In the genomic region with DNA sequence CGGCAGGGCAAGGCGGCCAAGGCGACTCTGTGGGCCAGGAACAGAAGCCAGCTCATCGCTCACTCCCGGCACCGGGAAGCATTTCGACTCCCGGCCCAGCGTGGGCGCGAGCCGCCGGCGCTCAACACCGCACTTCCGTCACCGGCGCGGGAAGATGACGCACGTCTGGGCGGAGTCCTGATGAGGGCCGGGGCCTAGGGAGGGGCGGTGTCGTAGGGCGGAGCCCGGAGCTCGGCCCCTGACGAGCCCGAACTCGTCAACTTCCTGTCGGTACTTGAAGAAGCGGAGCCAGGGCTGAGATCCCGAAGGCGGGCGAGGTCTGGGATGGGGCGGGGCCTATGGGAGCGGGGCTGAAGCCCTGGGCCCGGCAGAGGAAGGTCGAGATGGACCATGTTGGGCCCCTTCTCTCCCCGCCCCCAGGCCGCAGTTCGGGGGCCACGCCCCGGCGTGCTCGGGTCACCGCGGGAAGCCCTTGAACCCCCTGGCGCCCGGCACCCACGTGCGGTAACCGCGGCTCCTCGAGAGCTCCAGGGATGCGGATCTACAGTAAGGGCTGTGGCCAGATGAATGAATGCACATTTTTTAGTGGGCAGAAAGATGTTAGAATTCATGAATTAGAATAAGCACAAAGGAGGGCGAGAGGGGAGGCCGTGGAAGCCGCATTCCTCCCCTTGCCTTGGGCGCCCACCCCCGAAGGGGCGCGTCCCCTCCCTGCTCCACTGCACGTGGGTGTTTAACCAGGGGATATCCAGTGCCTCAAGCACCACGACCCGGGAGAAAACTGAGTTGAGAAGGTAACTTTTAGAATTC, we compare ENCODE assay signal across 1 cellular context.
TF ChIP-seq lines count a peak whose summit lies in the region.

A gene with protein sequence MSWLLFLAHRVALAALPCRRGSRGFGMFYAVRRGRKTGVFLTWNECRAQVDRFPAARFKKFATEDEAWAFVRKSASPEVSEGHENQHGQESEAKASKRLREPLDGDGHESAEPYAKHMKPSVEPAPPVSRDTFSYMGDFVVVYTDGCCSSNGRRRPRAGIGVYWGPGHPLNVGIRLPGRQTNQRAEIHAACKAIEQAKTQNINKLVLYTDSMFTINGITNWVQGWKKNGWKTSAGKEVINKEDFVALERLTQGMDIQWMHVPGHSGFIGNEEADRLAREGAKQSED (minus strand): TSS at position 129 of the 810 bp plus-strand sequence. CDS start 73 bp downstream, at position 56.

TF ChIP-seq in K562, 482 proteins besides CTCF, POLR2A, EP300 and RAD21 (continued from another document and continues in another):
- TF ChIP-seq, protein P1, sequence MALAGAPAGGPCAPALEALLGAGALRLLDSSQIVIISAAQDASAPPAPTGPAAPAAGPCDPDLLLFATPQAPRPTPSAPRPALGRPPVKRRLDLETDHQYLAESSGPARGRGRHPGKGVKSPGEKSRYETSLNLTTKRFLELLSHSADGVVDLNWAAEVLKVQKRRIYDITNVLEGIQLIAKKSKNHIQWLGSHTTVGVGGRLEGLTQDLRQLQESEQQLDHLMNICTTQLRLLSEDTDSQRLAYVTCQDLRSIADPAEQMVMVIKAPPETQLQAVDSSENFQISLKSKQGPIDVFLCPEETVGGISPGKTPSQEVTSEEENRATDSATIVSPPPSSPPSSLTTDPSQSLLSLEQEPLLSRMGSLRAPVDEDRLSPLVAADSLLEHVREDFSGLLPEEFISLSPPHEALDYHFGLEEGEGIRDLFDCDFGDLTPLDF (CRISPR knock-in tag; IDR thresholded peaks at IDR 0.05) = peak; percentile 66; the same call in 1 of the 2 replicates
- TF ChIP-seq, protein P2, sequence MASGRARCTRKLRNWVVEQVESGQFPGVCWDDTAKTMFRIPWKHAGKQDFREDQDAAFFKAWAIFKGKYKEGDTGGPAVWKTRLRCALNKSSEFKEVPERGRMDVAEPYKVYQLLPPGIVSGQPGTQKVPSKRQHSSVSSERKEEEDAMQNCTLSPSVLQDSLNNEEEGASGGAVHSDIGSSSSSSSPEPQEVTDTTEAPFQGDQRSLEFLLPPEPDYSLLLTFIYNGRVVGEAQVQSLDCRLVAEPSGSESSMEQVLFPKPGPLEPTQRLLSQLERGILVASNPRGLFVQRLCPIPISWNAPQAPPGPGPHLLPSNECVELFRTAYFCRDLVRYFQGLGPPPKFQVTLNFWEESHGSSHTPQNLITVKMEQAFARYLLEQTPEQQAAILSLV (tag; IDR thresholded peaks at IDR 0.05) = no peak
- TF ChIP-seq SIN3B (IDR thresholded peaks at IDR 0.05; ENCODE audit: low read depth) (peak; percentile 93), ETS2 (tag; IDR thresholded peaks at IDR 0.05; ENCODE audit: borderline replicate concordance, poor library complexity, severe bottlenecking) (no peak), COPS2 (conservative IDR thresholded peaks at IDR 0.05) (no peak), NR1H2 (CRISPR knock-in tag; IDR thresholded peaks at IDR 0.05) (no peak), CREM (IDR thresholded peaks at IDR 0.05; ENCODE audit: low read depth) (peak; percentile 99), SRF (CRISPR knock-in tag; IDR thresholded peaks at IDR 0.05) (peak in 1 of 2 experiments; percentile 81; a peak in 1 of 4 replicates), HMG20B (CRISPR knock-in tag; IDR thresholded peaks at IDR 0.05) (no peak), ZNF354B (CRISPR knock-in tag; IDR thresholded peaks at IDR 0.05) (no peak), HSF4 (CRISPR knock-in tag; IDR thresholded peaks at IDR 0.05; ENCODE audit: borderline replicate concordance) (no peak), PTBP1 (IDR thresholded peaks at IDR 0.05; ENCODE audit: low read depth, low read length) (no peak), ZNF24 (IDR thresholded peaks at IDR 0.05) (peak; percentile 67; the same call in 1 of the 2 replicates), ZNF384 (IDR thresholded peaks at IDR 0.05; ENCODE audit: low read depth, low read length) (no peak), POU5F1 (IDR thresholded peaks at IDR 0.05; ENCODE audit: borderline replicate concordance, low read depth, low read length, partially characterized antibody) (no peak), DPF2 (IDR thresholded peaks at IDR 0.05) (peak; percentile 38; the same call in 1 of the 2 replicates), RBM15 (IDR thresholded peaks at IDR 0.05; ENCODE audit: insufficient read depth, low read length) (no peak), NELFE (IDR thresholded peaks at IDR 0.05; ENCODE audit: insufficient read depth, insufficient read length) (no peak), SNRNP70 (optimal IDR thresholded peaks at IDR 0.05; ENCODE audit: low read depth, low read length) (no peak), NR2C1 (IDR thresholded peaks at IDR 0.05) (peak; percentile 72), NR2C1 (tag; IDR thresholded peaks at IDR 0.05) (peak; percentile 74), GABPB2 (CRISPR knock-in tag; conservative IDR thresholded peaks at IDR 0.05) (no peak), NFXL1 (CRISPR knock-in tag; IDR thresholded peaks at IDR 0.05) (no peak), BHLHE40 (IDR thresholded peaks at IDR 0.05; ENCODE audit: low read length) (peak; percentile 83), RBM14 (IDR thresholded peaks at IDR 0.05; ENCODE audit: borderline replicate concordance, insufficient read depth, low read depth, low read length) (no peak), RBBP5 (IDR thresholded peaks at IDR 0.05; ENCODE audit: borderline replicate concordance, insufficient read depth, low read length, poor library complexity, severe bottlenecking) (peak; percentile 97), DIDO1 (tag; IDR thresholded peaks at IDR 0.05; ENCODE audit: low read depth) (0 out of 2 replicates have a peak, but pooled peaks have one; percentile 42), POLR2B (IDR thresholded peaks at IDR 0.05; ENCODE audit: low read depth, partially characterized antibody) (peak; percentile 80), ZNF224 (CRISPR knock-in tag; IDR thresholded peaks at IDR 0.05) (no peak), CREBBP (IDR thresholded peaks at IDR 0.05; ENCODE audit: low read depth, low read length) (no peak), POLR2AphosphoS2 (IDR thresholded peaks at IDR 0.05; ENCODE audit: low read length) (no peak), ZNF134 (CRISPR knock-in tag; conservative IDR thresholded peaks at IDR 0.05) (no peak)
- TF ChIP-seq, protein P3, sequence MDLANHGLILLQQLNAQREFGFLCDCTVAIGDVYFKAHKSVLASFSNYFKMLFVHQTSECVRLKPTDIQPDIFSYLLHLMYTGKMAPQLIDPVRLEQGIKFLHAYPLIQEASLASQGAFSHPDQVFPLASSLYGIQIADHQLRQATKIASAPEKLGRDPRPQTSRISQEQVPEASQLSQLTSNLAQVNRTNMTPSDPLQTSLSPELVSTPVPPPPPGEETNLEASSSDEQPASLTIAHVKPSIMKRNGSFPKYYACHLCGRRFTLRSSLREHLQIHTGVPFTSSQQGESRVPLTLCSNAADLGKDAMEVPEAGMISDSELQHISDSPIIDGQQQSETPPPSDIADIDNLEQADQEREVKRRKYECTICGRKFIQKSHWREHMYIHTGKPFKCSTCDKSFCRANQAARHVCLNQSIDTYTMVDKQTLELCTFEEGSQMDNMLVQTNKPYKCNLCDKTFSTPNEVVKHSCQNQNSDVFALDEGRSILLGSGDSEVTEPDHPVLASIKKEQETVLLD (IDR thresholded peaks at IDR 0.05) = no peak
- TF ChIP-seq, protein P4, sequence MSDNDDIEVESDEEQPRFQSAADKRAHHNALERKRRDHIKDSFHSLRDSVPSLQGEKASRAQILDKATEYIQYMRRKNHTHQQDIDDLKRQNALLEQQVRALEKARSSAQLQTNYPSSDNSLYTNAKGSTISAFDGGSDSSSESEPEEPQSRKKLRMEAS (CRISPR knock-in tag; IDR thresholded peaks at IDR 0.05) = peak; percentile 95
- TF ChIP-seq, protein P5, sequence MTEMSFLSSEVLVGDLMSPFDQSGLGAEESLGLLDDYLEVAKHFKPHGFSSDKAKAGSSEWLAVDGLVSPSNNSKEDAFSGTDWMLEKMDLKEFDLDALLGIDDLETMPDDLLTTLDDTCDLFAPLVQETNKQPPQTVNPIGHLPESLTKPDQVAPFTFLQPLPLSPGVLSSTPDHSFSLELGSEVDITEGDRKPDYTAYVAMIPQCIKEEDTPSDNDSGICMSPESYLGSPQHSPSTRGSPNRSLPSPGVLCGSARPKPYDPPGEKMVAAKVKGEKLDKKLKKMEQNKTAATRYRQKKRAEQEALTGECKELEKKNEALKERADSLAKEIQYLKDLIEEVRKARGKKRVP (CRISPR knock-in tag; IDR thresholded peaks at IDR 0.05) = no peak
- TF ChIP-seq, protein P6, sequence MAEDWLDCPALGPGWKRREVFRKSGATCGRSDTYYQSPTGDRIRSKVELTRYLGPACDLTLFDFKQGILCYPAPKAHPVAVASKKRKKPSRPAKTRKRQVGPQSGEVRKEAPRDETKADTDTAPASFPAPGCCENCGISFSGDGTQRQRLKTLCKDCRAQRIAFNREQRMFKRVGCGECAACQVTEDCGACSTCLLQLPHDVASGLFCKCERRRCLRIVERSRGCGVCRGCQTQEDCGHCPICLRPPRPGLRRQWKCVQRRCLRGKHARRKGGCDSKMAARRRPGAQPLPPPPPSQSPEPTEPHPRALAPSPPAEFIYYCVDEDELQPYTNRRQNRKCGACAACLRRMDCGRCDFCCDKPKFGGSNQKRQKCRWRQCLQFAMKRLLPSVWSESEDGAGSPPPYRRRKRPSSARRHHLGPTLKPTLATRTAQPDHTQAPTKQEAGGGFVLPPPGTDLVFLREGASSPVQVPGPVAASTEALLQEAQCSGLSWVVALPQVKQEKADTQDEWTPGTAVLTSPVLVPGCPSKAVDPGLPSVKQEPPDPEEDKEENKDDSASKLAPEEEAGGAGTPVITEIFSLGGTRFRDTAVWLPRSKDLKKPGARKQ (CRISPR knock-in tag; IDR thresholded peaks at IDR 0.05) = no peak
- TF ChIP-seq, protein P7, sequence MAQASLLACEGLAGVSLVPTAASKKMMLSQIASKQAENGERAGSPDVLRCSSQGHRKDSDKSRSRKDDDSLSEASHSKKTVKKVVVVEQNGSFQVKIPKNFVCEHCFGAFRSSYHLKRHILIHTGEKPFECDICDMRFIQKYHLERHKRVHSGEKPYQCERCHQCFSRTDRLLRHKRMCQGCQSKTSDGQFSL (CRISPR knock-in tag; IDR thresholded peaks at IDR 0.05) = no peak
- TF ChIP-seq, protein P7 (tag; IDR thresholded peaks at IDR 0.05) = no peak
- TF ChIP-seq, protein P8, sequence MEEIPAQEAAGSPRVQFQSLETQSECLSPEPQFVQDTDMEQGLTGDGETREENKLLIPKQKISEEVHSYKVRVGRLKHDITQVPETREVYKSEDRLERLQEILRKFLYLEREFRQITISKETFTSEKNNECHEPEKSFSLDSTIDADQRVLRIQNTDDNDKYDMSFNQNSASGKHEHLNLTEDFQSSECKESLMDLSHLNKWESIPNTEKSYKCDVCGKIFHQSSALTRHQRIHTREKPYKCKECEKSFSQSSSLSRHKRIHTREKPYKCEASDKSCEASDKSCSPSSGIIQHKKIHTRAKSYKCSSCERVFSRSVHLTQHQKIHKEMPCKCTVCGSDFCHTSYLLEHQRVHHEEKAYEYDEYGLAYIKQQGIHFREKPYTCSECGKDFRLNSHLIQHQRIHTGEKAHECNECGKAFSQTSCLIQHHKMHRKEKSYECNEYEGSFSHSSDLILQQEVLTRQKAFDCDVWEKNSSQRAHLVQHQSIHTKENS (CRISPR knock-in tag; IDR thresholded peaks at IDR 0.05) = no peak
- TF ChIP-seq, protein P9, sequence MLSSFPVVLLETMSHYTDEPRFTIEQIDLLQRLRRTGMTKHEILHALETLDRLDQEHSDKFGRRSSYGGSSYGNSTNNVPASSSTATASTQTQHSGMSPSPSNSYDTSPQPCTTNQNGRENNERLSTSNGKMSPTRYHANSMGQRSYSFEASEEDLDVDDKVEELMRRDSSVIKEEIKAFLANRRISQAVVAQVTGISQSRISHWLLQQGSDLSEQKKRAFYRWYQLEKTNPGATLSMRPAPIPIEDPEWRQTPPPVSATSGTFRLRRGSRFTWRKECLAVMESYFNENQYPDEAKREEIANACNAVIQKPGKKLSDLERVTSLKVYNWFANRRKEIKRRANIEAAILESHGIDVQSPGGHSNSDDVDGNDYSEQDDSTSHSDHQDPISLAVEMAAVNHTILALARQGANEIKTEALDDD (IDR thresholded peaks at IDR 0.05) = peak; percentile 47; the same call in 1 of the 2 replicates
